In the genomic region with DNA sequence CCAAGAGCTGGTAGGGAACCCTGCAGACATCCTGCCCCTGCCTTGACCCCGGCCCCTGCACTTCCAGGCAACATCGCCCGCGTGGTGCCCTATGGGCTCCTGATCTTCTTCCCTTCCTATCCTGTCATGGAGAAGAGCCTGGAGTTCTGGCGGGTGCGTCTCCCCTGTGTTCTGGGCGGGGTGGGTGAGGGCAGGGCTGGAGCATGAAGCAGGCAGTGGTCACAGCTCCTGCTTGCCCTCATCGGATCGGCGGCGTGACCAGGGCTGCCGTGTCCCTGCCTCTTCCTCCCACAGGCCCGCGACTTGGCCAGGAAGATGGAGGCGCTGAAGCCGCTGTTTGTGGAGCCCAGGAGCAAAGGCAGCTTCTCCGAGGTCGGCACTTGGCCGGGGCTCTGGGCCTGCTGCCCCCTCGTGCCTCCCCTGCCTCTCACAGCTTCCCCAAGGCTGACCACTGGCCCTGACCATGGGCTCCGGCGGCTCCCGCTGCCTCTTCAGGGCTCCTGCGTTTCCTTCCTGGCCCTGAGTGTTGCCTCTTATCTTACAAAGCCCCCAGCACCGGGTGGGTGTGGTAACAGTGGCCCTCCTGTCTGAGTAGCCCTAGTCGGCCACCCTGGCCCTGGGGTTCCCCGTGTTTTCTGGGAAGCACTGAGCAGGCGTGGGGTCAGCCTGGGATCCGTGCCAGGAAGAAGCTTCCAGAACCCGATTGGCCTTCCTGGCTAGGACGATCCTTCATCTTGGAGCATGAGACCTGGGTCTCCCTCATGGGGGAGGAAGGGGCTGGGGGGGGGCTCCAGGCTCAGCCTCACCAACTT, we compare ENCODE assay signal across 1 cellular context.
TF ChIP-seq lines count a peak whose summit lies in the region.

No MANE protein-coding gene starts in this region.

TF ChIP-seq in liver, 16 proteins besides CTCF, POLR2A, EP300 and RAD21:
- no peak for TF ChIP-seq EGR1 (IDR thresholded peaks at IDR 0.05; ENCODE audit: low read depth in 2 of 2)
- TF ChIP-seq SP1 (IDR thresholded peaks at IDR 0.05): no peak
- no peak for TF ChIP-seq FOXA1 (IDR thresholded peaks at IDR 0.05)
- TF ChIP-seq RXRA (IDR thresholded peaks at IDR 0.05): no peak
TF ChIP-seq in liver: peak in this region for 0.
